In the genomic region with DNA sequence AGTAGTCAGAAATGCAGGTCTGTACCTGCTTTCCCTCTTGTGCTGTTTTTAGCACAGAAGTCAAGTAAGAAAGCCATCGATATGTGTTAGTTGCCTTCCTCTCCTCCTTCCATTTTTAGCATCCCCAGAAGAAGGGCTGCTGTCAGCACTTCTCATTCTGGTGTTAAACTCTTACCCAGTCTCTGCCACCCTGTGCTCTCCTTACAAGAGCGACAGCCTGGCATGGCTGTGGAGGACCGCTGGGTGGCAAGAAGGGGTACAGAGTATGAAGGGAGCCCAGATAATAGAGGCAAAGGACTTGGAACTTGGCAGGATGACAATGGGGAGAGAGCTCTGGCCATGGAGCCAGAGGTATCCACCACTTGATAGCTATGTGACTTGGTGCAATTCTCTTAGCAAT, we compare ENCODE assay signal across 30 cellular contexts.
"Had no signal": no experiment of that assay in that cellular context is flagged by ENCODE, and none has a peak within 500 bp of the region (broad histone marks: within the 10 kb centered on the region; RNA-seq: fewer than 3 reads in every experiment).

No MANE protein-coding gene starts in this region.

- H3K36me3 ChIP-seq: esophagus squamous epithelium, heart right ventricle, left ventricle myocardium inferior, lower lobe of right lung, ovary, suprapubic skin, vagina had no signal

- H3K9me3 ChIP-seq: esophagus squamous epithelium, heart right ventricle, left ventricle myocardium inferior, lower lobe of right lung, ovary, psoas muscle, suprapubic skin, vagina had no signal

- H3K4me3 ChIP-seq: coronary artery, esophagus squamous epithelium, heart right ventricle, left ventricle myocardium inferior, lower lobe of right lung, ovary, psoas muscle, suprapubic skin, vagina had no signal

- DNase-seq: dermis blood vessel endothelial cell; effector memory CD4-positive, alpha-beta T cell; erythroblast; esophagus squamous epithelium; foreskin melanocyte; glutamatergic neuron; heart right ventricle; hippocampal formation; kidney glomerular epithelial cell; left colon; left ventricle myocardium inferior; lower lobe of right lung; naive thymus-derived CD8-positive, alpha-beta T cell; nephron progenitor cell; occipital lobe; ovary; posterior cingulate gyrus; psoas muscle; right cardiac atrium; small intestine; stimulated activated CD4-positive, alpha-beta T cell treated with anti-CD3 and anti-CD28 coated beads, Interleukin-15, amount 100 ng/mL, for 24 hours; stimulated activated CD4-positive, alpha-beta T cell treated with anti-CD3 and anti-CD28 coated beads, Interleukin-4, amount 100 ng/mL, for 1 hour; stimulated activated CD8-positive, alpha-beta memory T cell treated with anti-CD3 and anti-CD28 coated beads, Interleukin-4, amount 100 ng/mL, for 48 hours; stimulated activated naive CD4-positive, alpha-beta T cell; stimulated activated naive CD8-positive, alpha-beta T cell treated with anti-CD3 and anti-CD28 coated beads, Interleukin-15, amount 100 ng/mL, for 72 hours had no signal

- H3K27ac ChIP-seq: coronary artery, esophagus squamous epithelium, heart right ventricle, left ventricle myocardium inferior, lower lobe of right lung, ovary, psoas muscle, suprapubic skin, vagina had no signal

- H3K27me3 ChIP-seq: ovary, vagina had no signal

- FAIRE-seq: endothelial cell of umbilical vein, islet of Langerhans, small intestine had no signal

- H3K4me1 Mint-ChIP-seq: naive thymus-derived CD8-positive, alpha-beta T cell; stimulated activated naive CD8-positive, alpha-beta T cell treated with anti-CD3 and anti-CD28 coated beads, Interleukin-15, amount 100 ng/mL, for 72 hours had no signal

- H3K4me1 ChIP-seq: esophagus squamous epithelium, heart right ventricle, lower lobe of right lung, psoas muscle, suprapubic skin, vagina had no signal

- H3K4me3 Mint-ChIP-seq: naive thymus-derived CD8-positive, alpha-beta T cell; nephron progenitor cell; stimulated activated naive CD8-positive, alpha-beta T cell treated with anti-CD3 and anti-CD28 coated beads, Interleukin-15, amount 100 ng/mL, for 72 hours had no signal

- ATAC-seq: heart right ventricle; left colon; lower lobe of right lung; naive thymus-derived CD8-positive, alpha-beta T cell; psoas muscle; right cardiac atrium; stimulated activated naive CD8-positive, alpha-beta T cell treated with anti-CD3 and anti-CD28 coated beads, Interleukin-15, amount 100 ng/mL, for 72 hours had no signal

- H3K36me3 Mint-ChIP-seq: naive thymus-derived CD8-positive, alpha-beta T cell had no signal

- H3K9me3 Mint-ChIP-seq: naive thymus-derived CD8-positive, alpha-beta T cell; stimulated activated naive CD8-positive, alpha-beta T cell treated with anti-CD3 and anti-CD28 coated beads, Interleukin-15, amount 100 ng/mL, for 72 hours had no signal

- H3K27ac Mint-ChIP-seq: naive thymus-derived CD8-positive, alpha-beta T cell had no signal
